22 cellular contexts compared by ENCODE assay signal in the genomic region with DNA sequence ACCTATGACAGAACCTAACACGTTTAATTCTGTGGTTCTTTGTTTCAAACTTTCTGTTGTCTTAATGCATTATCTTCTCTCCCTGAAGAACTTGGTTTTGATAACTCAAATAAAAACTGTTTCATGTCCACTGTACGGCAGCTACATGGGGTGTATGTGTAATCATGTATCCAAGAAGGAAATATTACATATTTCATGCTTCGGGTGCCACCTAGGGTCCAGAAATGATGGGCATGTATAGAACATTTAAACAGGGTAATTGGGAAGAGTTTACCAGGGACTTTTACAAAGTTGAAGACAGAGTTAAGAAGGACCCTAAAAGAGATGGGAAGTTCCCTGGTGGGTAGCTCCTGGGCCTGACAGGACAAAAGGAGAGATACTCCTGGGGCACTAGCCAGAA.
DNase-seq lines count a peak whose midpoint lies in the region; ATAC-seq, FAIRE-seq and TF ChIP-seq lines count a peak whose summit lies in the region.
"Had no signal": no experiment of that assay in that cellular context is flagged by ENCODE, and none has a peak within 500 bp of the region (broad histone marks: within the 10 kb centered on the region; RNA-seq: fewer than 3 reads in every experiment).

No MANE protein-coding gene starts in this region.

- TF ChIP-seq POLR2A in GM12891 (IDR thresholded peaks at IDR 0.05; ENCODE audit: low read depth, low read length), result no peak

- no peak overlapping the region for H2AFZ ChIP-seq in OCI-LY1 (ENCODE audit: low read length)
- no peak overlapping the region for H2AFZ ChIP-seq in osteoblast (ENCODE audit: low read length)

- H3K27ac ChIP-seq in OCI-LY1 (ENCODE audit: low read depth, low read length, poor library complexity, severe bottlenecking) (no peak overlapping the region), osteoblast (ENCODE audit: low read depth, low read length) (no peak overlapping the region), psoas muscle (no peak overlapping the region)
- H3K27ac ChIP-seq: A549 had no signal

- H3K4me3 ChIP-seq in OCI-LY1 (ENCODE audit: low read depth, low read length, poor library complexity, severe bottlenecking) (no peak overlapping the region), osteoblast (ENCODE audit: insufficient read depth, low read length) (no peak overlapping the region), psoas muscle (no peak overlapping the region)
- H3K4me3 ChIP-seq: A549 had no signal

- H3K9me2 ChIP-seq in OCI-LY1 (ENCODE audit: low read depth, low read length), result no peaks in the 10 kb centered on the region

- ATAC-seq in psoas muscle, result no peak
- ATAC-seq: A549; activated CD8-positive, alpha-beta T cell treated with anti-CD3 and anti-CD28 coated beads, Interleukin-2, amount 10 ng/mL, durations not matched to agents 7 days and 5 days; activated T-helper 17 cell treated with anti-CD3 and anti-CD28 coated beads, Interleukin-2, amount 50 U/mL, for 72 hours; HCT116 had no signal

- TF ChIP-seq CTCF in OCI-LY1 (IDR thresholded peaks at IDR 0.05; ENCODE audit: low read length), result peak; percentile 26; the same call in 1 of the 2 replicates
- TF ChIP-seq CTCF in osteoblast (IDR thresholded peaks at IDR 0.05; ENCODE audit: extremely low read depth, low read depth, low read length), result peak; percentile 41
- TF ChIP-seq CTCF in psoas muscle (IDR thresholded peaks at IDR 0.05), result no peak

- no peak overlapping the region for H3K9ac ChIP-seq in OCI-LY1 (ENCODE audit: low read length)

- no peaks in the 10 kb centered on the region for H3K4me1 ChIP-seq in OCI-LY1 (ENCODE audit: insufficient read depth, low read length, severe bottlenecking)
- H3K4me1 ChIP-seq in osteoblast (ENCODE audit: insufficient read depth, low read length), result peaks cover 10% of the 10 kb centered on the region
- H3K4me1 ChIP-seq in psoas muscle, result peaks cover 3% of the 10 kb centered on the region
- H3K4me1 ChIP-seq: A549 had no signal

- H4K20me1 ChIP-seq in OCI-LY1 (ENCODE audit: insufficient read depth, low read length), result no peaks in the 10 kb centered on the region
- peaks cover 48% of the 10 kb centered on the region for H4K20me1 ChIP-seq in osteoblast (ENCODE audit: insufficient read depth, low read length)

- FAIRE-seq in GM12891 (lab: Jason Lieb, UNC), result no peak
- FAIRE-seq: A549, G401.6 had no signal

- H3K27me3 ChIP-seq in OCI-LY1 (ENCODE audit: insufficient read depth, low read length) (no peaks in the 10 kb centered on the region), osteoblast (ENCODE audit: insufficient read depth, low read length) (no peaks in the 10 kb centered on the region), psoas muscle (ENCODE audit: insufficient read depth in 3 of 3, low read length in 2 of 3) (no peaks in the 10 kb centered on the region)

- WGBS in psoas muscle, 3 donors, result 59 to 63% (median 62%) methylated on average over 3 of the region's 3 CpGs

- H3K36me3 ChIP-seq in OCI-LY1 (ENCODE audit: insufficient read depth, low read length) (no peaks in the 10 kb centered on the region), osteoblast (ENCODE audit: insufficient read depth, low read length) (no peaks in the 10 kb centered on the region), psoas muscle (ENCODE audit: insufficient read depth in 1 of 2, low read depth in 1 of 2) (no peaks in the 10 kb centered on the region)

- DNase-seq in NCI-H526 (lab: John Stamatoyannopoulos, UW) (peak; percentile 3 to 22), NCI-H526 treated with DMSO at 0.1 percent for 48 hours (lab: John Stamatoyannopoulos, UW) (no peak), dermis microvascular lymphatic vessel endothelial cell (ENCODE audit: low read depth in 2 of 2) (peak; percentile 14 to 47), osteoblast (ENCODE audit: insufficient read length, low spot score, missing footprints) (no peak), NCI-H2196 (lab: John Stamatoyannopoulos, UW; ENCODE audit: unreplicated experiment) (no peak), psoas muscle (no peak), GM12891 (ENCODE audit: insufficient read length, low spot score) (no peak)
- DNase-seq: activated CD8-positive, alpha-beta T cell treated with anti-CD3 and anti-CD28 coated beads, Interleukin-2, amount 10 ng/mL, durations not matched to agents 7 days and 5 days; amniotic stem cell; erythroblast; hypothalamus; kidney glomerular epithelial cell; NCI-H1092 treated with DMSO at 0.1 percent for 48 hours; NCI-H2171 treated with DMSO at 0.1 percent for 48 hours; posterior cingulate gyrus; stimulated activated CD4-positive, alpha-beta T cell treated with anti-CD3 and anti-CD28 coated beads, Interleukin-12 subunit alpha, Interleukin-12 subunit beta, amount 100 ng/mL, for 4 hours; stimulated activated naive CD4-positive, alpha-beta T cell had no signal

- no peaks in the 10 kb centered on the region for H3F3A ChIP-seq in OCI-LY1 (ENCODE audit: insufficient read depth, low read length)

- intact Hi-C loops in psoas muscle (cut with DNase I), result loop anchor here in 1 of 2 donors (10.0 kb wide), 1 partner anchor 296 kb away; no protein-coding TSS in a partner anchor

- H3K4me2 ChIP-seq in OCI-LY1 (ENCODE audit: low read length), result no peak overlapping the region
- H3K4me2 ChIP-seq in osteoblast (ENCODE audit: insufficient read depth, low read length), result peak overlapping the region; percentile 56
- H3K4me2 ChIP-seq: A549 had no signal

- H3K9me3 ChIP-seq in OCI-LY1 (ENCODE audit: low read length) (no peaks in the 10 kb centered on the region), osteoblast (ENCODE audit: low read depth, low read length) (no peaks in the 10 kb centered on the region), psoas muscle (no peaks in the 10 kb centered on the region)
- H3K9me3 ChIP-seq: A549 had no signal

- H3K79me2 ChIP-seq in OCI-LY1 (ENCODE audit: insufficient read depth, low read length) (no peaks in the 10 kb centered on the region), osteoblast (ENCODE audit: insufficient read depth, low read length) (peaks cover 8% of the 10 kb centered on the region)

TF ChIP-seq in GM12891, 5 proteins besides CTCF, POLR2A, EP300 and RAD21:
- TF ChIP-seq PAX5 (IDR thresholded peaks at IDR 0.05; ENCODE audit: insufficient read depth, low read length, severe bottlenecking) (no peak), TAF1 (IDR thresholded peaks at IDR 0.05; ENCODE audit: low read depth, low read length) (no peak), SPI1 (IDR thresholded peaks at IDR 0.05; ENCODE audit: low read depth, low read length) (no peak), POLR2AphosphoS5 (IDR thresholded peaks at IDR 0.05; ENCODE audit: low read depth, low read length) (no peak)

Comparison
In these comparisons a context has a peak if more than half of its experiments do, and no peak if none do; other contexts are left out.
1. DNase-seq: peak in NCI-H526 (2 of 2) and dermis microvascular lymphatic vessel endothelial cell (2 of 2); none in NCI-H526 treated with DMSO at 0.1 percent for 48 hours (single experiment), osteoblast (single experiment), NCI-H2196 (single experiment), psoas muscle (0 of 2) and GM12891 (single experiment).